11 cellular contexts compared by ENCODE assay signal in genomic region chr16:18784917-18785623, GRCh38. TPM values are rescaled to one million over a fixed set of nuclear protein-coding genes. Genes with fewer than 3 reads are reported as not detected.
DNase-seq lines count a peak whose midpoint lies in the region; FAIRE-seq and TF ChIP-seq lines count a peak whose summit lies in the region.
"Had no signal": no experiment of that assay in that cellular context is flagged by ENCODE, and none has a peak within 500 bp of the region (broad histone marks: within the 10 kb centered on the region; RNA-seq: fewer than 3 reads in every experiment).

No MANE protein-coding gene starts in this region.

- peaks cover 78% of the 10 kb centered on the region for H3K79me2 ChIP-seq in astrocyte (ENCODE audit: insufficient read depth, low read length)

- no peak for DNase-seq in CD4-positive, alpha-beta memory T cell
- DNase-seq in astrocyte (ENCODE audit: low read depth) (peak; percentile 30), mesothelial cell of epicardium (ENCODE audit: low spot score in 2 of 2, unreplicated experiment in 2 of 2) (no peak), NCI-H446 treated with DMSO at 0.1 percent for 48 hours (lab: John Stamatoyannopoulos, UW) (no peak), NCI-H1105 (lab: John Stamatoyannopoulos, UW) (no peak), globus pallidus (ENCODE audit: low spot score) (no peak), NCI-H2029 treated with DMSO at 0.1 percent for 48 hours (lab: John Stamatoyannopoulos, UW) (no peak)
- DNase-seq: activated CD4-positive, alpha-beta T cell treated with anti-CD3 and anti-CD28 coated beads for 48 hours; NCI-H146; right cardiac atrium had no signal

- no peak for FAIRE-seq in astrocyte (lab: Jason Lieb, UNC)

- H3K4me3 ChIP-seq in CD4-positive, alpha-beta memory T cell (ENCODE audit: low read length in 2 of 2): no peak overlapping the region
- H3K4me3 ChIP-seq in astrocyte (ENCODE audit: insufficient read depth, low read depth, low read length): peak overlapping the region; percentile 32

- no peak overlapping the region for H2AFZ ChIP-seq in astrocyte (ENCODE audit: low read depth, low read length)

- no peaks in the 10 kb centered on the region for H3K27me3 ChIP-seq in CD4-positive, alpha-beta memory T cell (ENCODE audit: insufficient read depth, low read length)
- no peaks in the 10 kb centered on the region for H3K27me3 ChIP-seq in astrocyte (ENCODE audit: insufficient read depth, low read length)

- peak overlapping the region; percentile 99 for H3K4me2 ChIP-seq in astrocyte (ENCODE audit: low read length)

- peaks cover 0 to under 1% (median 0%) of the 10 kb centered on the region in 8 donors for H3K9me3 Mint-ChIP-seq in CD4-positive, alpha-beta memory T cell
- H3K9me3 Mint-ChIP-seq in IgD-negative memory B cell (no peaks in the 10 kb centered on the region), astrocyte (ENCODE audit: unreplicated experiment) (no peaks in the 10 kb centered on the region), mesothelial cell of epicardium (no peaks in the 10 kb centered on the region)

- CTCF ChIA-PET in CD4-positive, alpha-beta memory T cell (lab: Charles Lee; ENCODE audit: partially characterized antibody): interaction anchor here (0.8 kb wide), 1 partner anchor 16 kb away, joined by 4 read pairs; the partner anchor contains the start of gene ARL6IP1

- H4K20me1 ChIP-seq in astrocyte (ENCODE audit: insufficient read depth, low read length): peaks cover 82% of the 10 kb centered on the region

- H3K9ac ChIP-seq in astrocyte (ENCODE audit: low read length): peak overlapping the region; percentile 5

- peaks cover 54% of the 10 kb centered on the region for H3K36me3 ChIP-seq in CD4-positive, alpha-beta memory T cell (ENCODE audit: insufficient read depth, low read length)
- peaks cover 54% of the 10 kb centered on the region for H3K36me3 ChIP-seq in astrocyte (ENCODE audit: insufficient read depth, low read length)

- H3K4me3 Mint-ChIP-seq in CD4-positive, alpha-beta memory T cell: peak overlapping the region; percentile 3 to 68 (median 40)
- H3K4me3 Mint-ChIP-seq in IgD-negative memory B cell: peak overlapping the region; percentile 12 to 97 (median 39)
- H3K4me3 Mint-ChIP-seq in astrocyte (ENCODE audit: unreplicated experiment): peak overlapping the region; percentile 78
- peak overlapping the region; percentile 8 for H3K4me3 Mint-ChIP-seq in mesothelial cell of epicardium

- intact Hi-C loops in CD4-positive, alpha-beta memory T cell (cut with micrococcal nuclease): no loop called here

- peaks cover 62 to 72% of the 10 kb centered on the region in 2 donors for H3K36me3 Mint-ChIP-seq in CD4-positive, alpha-beta memory T cell
- peaks cover 5% of the 10 kb centered on the region for H3K36me3 Mint-ChIP-seq in IgD-negative memory B cell
- H3K36me3 Mint-ChIP-seq in astrocyte (ENCODE audit: low read depth, unreplicated experiment): peaks cover 13% of the 10 kb centered on the region
- H3K36me3 Mint-ChIP-seq in mesothelial cell of epicardium: peaks cover 39% of the 10 kb centered on the region

- H3K27me3 Mint-ChIP-seq in CD4-positive, alpha-beta memory T cell: no peaks in the 10 kb centered on the region
- H3K27me3 Mint-ChIP-seq in IgD-negative memory B cell (peaks cover under 1% of the 10 kb centered on the region), astrocyte (ENCODE audit: low read depth, unreplicated experiment) (no peaks in the 10 kb centered on the region), mesothelial cell of epicardium (ENCODE audit: low read depth) (no peaks in the 10 kb centered on the region)

- POLR2A ChIA-PET in CD4-positive, alpha-beta memory T cell (lab: Charles Lee; ENCODE audit: partially characterized antibody): interaction anchor here (10.4 kb wide), 1 partner anchor 16 kb away, joined by 176 read pairs; the partner anchor contains the start of gene ARL6IP1

- TF ChIP-seq CTCF in astrocyte (IDR thresholded peaks at IDR 0.05; ENCODE audit: insufficient read depth, low read depth, low read length): no peak
- no peak for TF ChIP-seq CTCF in mesothelial cell of epicardium (IDR thresholded peaks at IDR 0.05; ENCODE audit: unreplicated experiment)

- H3K4me1 Mint-ChIP-seq in CD4-positive, alpha-beta memory T cell: peaks cover 45 to 69% (median 57%) of the 10 kb centered on the region in 4 donors
- peaks cover 29 to 45% (median 29%) of the 10 kb centered on the region in 3 donors for H3K4me1 Mint-ChIP-seq in IgD-negative memory B cell
- peaks cover 31% of the 10 kb centered on the region for H3K4me1 Mint-ChIP-seq in astrocyte (ENCODE audit: low read depth, unreplicated experiment)
- peaks cover 39% of the 10 kb centered on the region for H3K4me1 Mint-ChIP-seq in mesothelial cell of epicardium

- no peak overlapping the region for H3K27ac ChIP-seq in CD4-positive, alpha-beta memory T cell (ENCODE audit: low read depth, low read length)
- H3K27ac ChIP-seq in astrocyte (ENCODE audit: low read depth, low read length): no peak overlapping the region

- H3K4me1 ChIP-seq in CD4-positive, alpha-beta memory T cell (ENCODE audit: insufficient read depth, low read length): peaks cover 68% of the 10 kb centered on the region
- H3K4me1 ChIP-seq in astrocyte (ENCODE audit: insufficient read depth, low read length): peaks cover 17% of the 10 kb centered on the region

- H3K9me3 ChIP-seq in CD4-positive, alpha-beta memory T cell (ENCODE audit: control insufficient read depth in 1 of 2, low read length in 2 of 2): no peaks in the 10 kb centered on the region
- no peaks in the 10 kb centered on the region for H3K9me3 ChIP-seq in astrocyte (ENCODE audit: insufficient read depth, low read depth, low read length)

- peak overlapping the region in 6 of 7 donors; percentile 6 to 93 (median 78) for H3K27ac Mint-ChIP-seq in CD4-positive, alpha-beta memory T cell
- H3K27ac Mint-ChIP-seq in IgD-negative memory B cell (peak overlapping the region in 1 of 3 donors; percentile 23), astrocyte (ENCODE audit: unreplicated experiment) (no peak overlapping the region), mesothelial cell of epicardium (peak overlapping the region; percentile 48)

RNA-seq across cellular contexts. Expression of gene RPS15A, which starts 5.1 kb away (rescaled TPM):
- 1,000 to 10,000 TPM; 3,088 to 3,151 TPM for total RNA-seq in CD4-positive, alpha-beta memory T cell
- polyA plus RNA-seq in CD4-positive, alpha-beta memory T cell: 1,000 to 10,000 TPM; 2,383 to 3,794 TPM
- polyA plus RNA-seq in IgD-negative memory B cell: 3,520 TPM
- total RNA-seq in astrocyte: 958 and 1,036 TPM in 2 replicates
- total RNA-seq in mesothelial cell of epicardium: 1,664 to 1,782 TPM (median 1,739 TPM) in 3 replicates

RNA-seq across cellular contexts. Expression of gene ARL6IP1, which starts 16.3 kb away (rescaled TPM):
- 100 to 1,000 TPM; 105 to 106 TPM for total RNA-seq in CD4-positive, alpha-beta memory T cell
- polyA plus RNA-seq in CD4-positive, alpha-beta memory T cell: 100 to 1,000 TPM; 188 to 306 TPM
- 142 TPM for polyA plus RNA-seq in IgD-negative memory B cell
- 114 and 128 TPM in 2 replicates for total RNA-seq in astrocyte
- 124 to 130 TPM (median 124 TPM) in 3 replicates for total RNA-seq in mesothelial cell of epicardium

Comparison
In these comparisons a context has a peak if more than half of its experiments do, and no peak if none do; other contexts are left out.
1. H3K4me3 Mint-ChIP-seq: peak in every context shown above with its lines; median percentile 78 in astrocyte; 40 in CD4-positive, alpha-beta memory T cell; 39 in IgD-negative memory B cell; 8 in mesothelial cell of epicardium.